In genomic region chr12:92146497-92146828, GRCh38 we compare ENCODE assay signal across 8 cellular contexts. TPM values are rescaled to one million over a fixed set of nuclear protein-coding genes. Genes with fewer than 3 reads are reported as not detected.
A peak's percentile ranks its signal among the peaks of the same experiment; 100 is the strongest.
DNase-seq lines count a peak whose midpoint lies in the region; ATAC-seq, FAIRE-seq and TF ChIP-seq lines count a peak whose summit lies in the region.

No MANE protein-coding gene starts in this region.

- peak overlapping the region; percentile 97 for H3K27ac Mint-ChIP-seq in HFFc6

- H3K36me3 ChIP-seq in K562 (ENCODE audit: control insufficient read depth, insufficient read depth, low read length) (peaks cover 29% of the 10 kb centered on the region), mesodermal cell (ENCODE audit: control insufficient read depth, insufficient read depth, low read length) (peaks cover 24% of the 10 kb centered on the region)

- H3K4me1 Mint-ChIP-seq in HFFc6 (ENCODE audit: low read depth) = peaks cover 31% of the 10 kb centered on the region

- no peaks in the 10 kb centered on the region for H3K27me3 ChIP-seq in K562 (ENCODE audit: control insufficient read depth in 2 of 2, insufficient read depth in 2 of 2, low read length in 2 of 2)

- under 1% methylated on average over 10 of the region's 10 CpGs for WGBS in K562 (ENCODE audit: insufficient coverage, low coverage, missing lambda C conversion rate)
- WGBS in mesodermal cell (ENCODE audit: insufficient coverage in 2 of 2), 2 experiments = 0% methylated on average over 7 to 8 of the region's 10 CpGs

- H3K4me3 ChIP-seq in K562 (peak overlapping the region; percentile 66), mesodermal cell (ENCODE audit: extremely low read depth, insufficient read depth, low read length, poor library complexity, severe bottlenecking) (peak overlapping the region; percentile 96)

- in situ Hi-C loops in K562 (cut with MboI) = loop anchor here (5.0 kb wide), 1 partner anchor 421 kb away; no protein-coding TSS in a partner anchor

- intact Hi-C loops in K562 (cut with micrococcal nuclease) = loop anchor here (5.0 to 10.0 kb wide), 4 partner anchors 86 to 232 kb away; no protein-coding TSS in a partner anchor

- H3K9me1 ChIP-seq in K562 (ENCODE audit: control insufficient read depth, insufficient read depth, low read length) = no peaks in the 10 kb centered on the region

- peak overlapping the region; percentile 80 to 94 for H3K9ac ChIP-seq in K562 (ENCODE audit: insufficient read depth in 1 of 2, low read depth in 2 of 2, low read length in 2 of 2)

- peaks cover 5% of the 10 kb centered on the region; the same call in 1 of the 2 replicates for H3K9me3 Mint-ChIP-seq in HFFc6

- H3K27me3 Mint-ChIP-seq in HFFc6 (ENCODE audit: insufficient read depth) = peaks cover 11% of the 10 kb centered on the region

- TF ChIP-seq RAD21 in K562 (CRISPR knock-in tag; conservative IDR thresholded peaks at IDR 0.05 in 1 of 2, IDR thresholded peaks at IDR 0.05 in 1 of 2) = no peak

- no peak for FAIRE-seq in K562 (lab: Jason Lieb, UNC)

- no peak for TF ChIP-seq POLR2A in K562 (conservative IDR thresholded peaks at IDR 0.05)

- peaks cover 21% of the 10 kb centered on the region for H4K20me1 ChIP-seq in K562 (replicated peaks; ENCODE audit: control insufficient read depth, insufficient read depth, low read length)

- ATAC-seq in K562 = no peak
- ATAC-seq in HG02884 (IDR thresholded peaks at IDR 0.05; ENCODE audit: unreplicated experiment) = no peak

- no peak for DNase-seq in HFFc6
- no peak for DNase-seq in K562 (ENCODE audit: extremely low read depth in 1 of 4, low spot score in 3 of 4)
- DNase-seq in COR-L47 (lab: John Stamatoyannopoulos, UW) = no peak
- no peak for DNase-seq in NCI-H1436 (lab: John Stamatoyannopoulos, UW)
- no peak for DNase-seq in activated CD4-positive, alpha-beta T cell treated with anti-CD3 and anti-CD28 coated beads for 1 hour

- POLR2A ChIA-PET in K562 (lab: Yijun Ruan, JAX) = interaction anchor here (0.6 to 3.7 kb wide), 37 partner anchors 9 to 765 kb away, joined by 3 to 47 read pairs (median 6); no protein-coding TSS in a partner anchor

- peak overlapping the region; percentile 99 for H3K4me3 Mint-ChIP-seq in HFFc6

- peak overlapping the region; percentile 97 for H3K27ac ChIP-seq in 22Rv1
- peak overlapping the region; percentile 75 for H3K27ac ChIP-seq in K562 (ENCODE audit: extremely low read depth, low read depth, low read length)
- peak overlapping the region; percentile 85 for H3K27ac ChIP-seq in mesodermal cell (ENCODE audit: low read depth, low read length, severe bottlenecking)

- no peak for TF ChIP-seq CTCF in 22Rv1 (IDR thresholded peaks at IDR 0.05)
- TF ChIP-seq CTCF in HFFc6 (IDR thresholded peaks at IDR 0.05) = no peak
- no peak for TF ChIP-seq CTCF in K562 (IDR thresholded peaks at IDR 0.05 in 2 of 3, conservative IDR thresholded peaks at IDR 0.05 in 1 of 3; ENCODE audit: insufficient read depth in 2 of 3, low read depth in 1 of 3, low read length in 3 of 3)

- no TSS peak for BruUV-seq in K562 (replicated peaks; lab: Mats Ljungman, UMichigan)

- peaks cover 35% of the 10 kb centered on the region for H3K36me3 Mint-ChIP-seq in HFFc6 (ENCODE audit: low read depth)

- CTCF ChIA-PET in K562 (lab: Yijun Ruan, JAX; ENCODE audit: low intra/inter-chr PET ratio) = no interaction called here

- peaks cover 57% of the 10 kb centered on the region for H3K79me2 ChIP-seq in K562 (ENCODE audit: control insufficient read depth, insufficient read depth, low read length)

- peaks cover 21 to 25% of the 10 kb centered on the region in 2 experiments for H3K4me1 ChIP-seq in K562 (replicated peaks in 1 of 2; ENCODE audit: control insufficient read depth in 2 of 2, insufficient read depth in 2 of 2, low read length in 2 of 2)
- peaks cover 9% of the 10 kb centered on the region for H3K4me1 ChIP-seq in mesodermal cell (ENCODE audit: control insufficient read depth, insufficient read depth, low read length, poor library complexity, severe bottlenecking)

- no peak for TF ChIP-seq EP300 in K562 (IDR thresholded peaks at IDR 0.05; ENCODE audit: low read length)

- H3K4me2 ChIP-seq in K562 (ENCODE audit: insufficient read depth, low read length) = peak overlapping the region; percentile 96

- peak overlapping the region; percentile 88 for H2AFZ ChIP-seq in K562 (ENCODE audit: low read depth, low read length)

- H3K9me3 ChIP-seq in K562 (replicated peaks; ENCODE audit: control insufficient read depth, insufficient read depth, low read depth, low read length) (no peaks in the 10 kb centered on the region), mesodermal cell (ENCODE audit: control insufficient read depth, low read length) (no peaks in the 10 kb centered on the region)

RNA-seq across cellular contexts. Expression of gene BTG1, which starts 0.8 kb away (rescaled TPM):
- total RNA-seq in HFFc6 (2021; fragmentation: NEBNext Ultra II Directional; extraction: Animal tissue kit (Norgen Biotek cat#: 25700)) = 10 to 100 TPM; 38.7 to 49.9 (median 45.3) TPM
- total RNA-seq in K562 (2011; cell fraction: chromatin; rRNA removed; ENCODE audit: low replicate concordance) = 25.9 and 32.5 TPM in 2 replicates
- total RNA-seq in K562 (2011; cell fraction: nucleolus; rRNA removed) = 9.2 and 10.9 TPM in 2 replicates
- 21.7 and 32.1 TPM in 2 replicates for total RNA-seq in K562 (2011; cell fraction: nucleoplasm; rRNA removed)
- total RNA-seq in K562 (2014; rRNA removed) = 4.3 and 4.5 TPM in 2 replicates
- 8.0 and 9.9 TPM in 2 replicates for total RNA-seq in K562 (2014; rRNA removed; fragmentation: Illumina TruSeq; extraction: Trizol)
- total RNA-seq in K562 (2015; rRNA removed; fragmentation: Illumina TruSeq; extraction: Trizol) = 4.9 and 6.4 TPM in 2 replicates
- 28.6 and 29.5 TPM in 2 replicates for total RNA-seq in K562 (2021)
- polyA plus RNA-seq in K562 (2011; rRNA removed) = 9.0 and 27.0 TPM in 2 replicates
- 7.9 and 16.8 TPM in 2 replicates for polyA plus RNA-seq in K562 (2011; cell fraction: cytosol; rRNA removed)
- polyA plus RNA-seq in K562 (2011; cell fraction: nucleus; rRNA removed) = 10.7 and 29.8 TPM in 2 replicates
- 15.3 and 42.8 TPM in 2 replicates for polyA plus RNA-seq in K562 (2012)
- 7.5 and 12.8 TPM in 2 replicates for polyA plus RNA-seq in K562 (2014; fragmentation: Illumina TruSeq; extraction: Trizol)
- polyA plus RNA-seq in K562 (2014; fragmentation: Nextera tagmentation; extraction: Ambion mirVana) = 1 to 10 TPM; 3.7 to 4.3 TPM
- 7.1 and 7.4 TPM in 2 replicates for polyA plus RNA-seq in K562 (2014; rRNA removed)
- polyA minus RNA-seq in K562 (2011; rRNA and poly(A)+ RNA removed) = 17.2 and 33.9 TPM in 2 replicates
- polyA minus RNA-seq in K562 (2011; cell fraction: cytosol; rRNA and poly(A)+ RNA removed) = 13.6 and 28.9 TPM in 2 replicates
- polyA minus RNA-seq in K562 (2011; cell fraction: nucleus; rRNA and poly(A)+ RNA removed) = 11.0 and 40.8 TPM in 2 replicates
- polyA plus RNA-seq in mesodermal cell (2013, experiment 1 of 2) = 57.9 TPM
- 48.3 TPM for polyA plus RNA-seq in mesodermal cell (2013, experiment 2 of 2)
